ENCODE assay signal across 36 cellular contexts in genomic region chr17:18177137-18177536, GRCh38.
"Had no signal": no experiment of that assay in that cellular context is flagged by ENCODE, and none has a peak within 500 bp of the region (broad histone marks: within the 10 kb centered on the region; RNA-seq: fewer than 3 reads in every experiment).

No MANE protein-coding gene starts in this region.

- FAIRE-seq: astrocyte, bronchial epithelial cell, endometrium, endothelial cell of umbilical vein, frontal cortex had no signal

- ATAC-seq: activated CD4-positive, CD25-positive, alpha-beta regulatory T cell treated with anti-CD3 and anti-CD28 coated beads, Interleukin-2, amount 50 U/mL, for 24 hours; activated CD8-positive, alpha-beta T cell treated with anti-CD3 and anti-CD28 coated beads for 36 hours; activated T-helper 17 cell treated with anti-CD3 and anti-CD28 coated beads, Interleukin-2, amount 50 U/mL, for 72 hours; effector memory CD8-positive, alpha-beta T cell; T-helper 17 cell had no signal

- H3K36me3 Mint-ChIP-seq: activated naive CD8-positive, alpha-beta T cell had no signal

- DNase-seq: activated B cell treated with CpG ODN at 0.5 μM for 24 hours; activated CD4-positive, alpha-beta T cell treated with anti-CD3 and anti-CD28 coated beads for 48 hours; activated CD4-positive, alpha-beta T cell treated with anti-CD3 and anti-CD28 coated beads, Interleukin-2, amount 50 U/mL, for 1 hour; activated CD4-positive, alpha-beta T cell treated with anti-CD3 and anti-CD28 coated beads, Interleukin-2, amount 50 U/mL, for 48 hours; activated CD8-positive, alpha-beta memory T cell treated with anti-CD3 and anti-CD28 coated beads, Interleukin-2, amount 50 U/mL, for 48 hours; activated CD8-positive, alpha-beta T cell treated with anti-CD3 and anti-CD28 coated beads for 36 hours; activated effector memory CD4-positive, alpha-beta T cell treated with Interleukin-2 at 50 U/mL for 16 hours; activated gamma-delta T cell treated with Interleukin-2 at 50 U/mL for 16 hours; activated naive CD4-positive, alpha-beta T cell treated with anti-CD3 and anti-CD28 coated beads, Interleukin-2, amount 50 U/mL, for 16 hours; activated naive CD4-positive, alpha-beta T cell treated with Interleukin-2 at 50 U/mL for 16 hours; activated T-cell treated with anti-CD3 and anti-CD28 coated beads for 4 hours; activated T-cell treated with anti-CD3 and anti-CD28 coated beads, Interleukin-2, amount 50 U/mL, for 24 hours; amniotic stem cell; anterior cingulate cortex; brain microvascular endothelial cell; dermis blood vessel endothelial cell; effector CD4-positive, alpha-beta T cell; effector memory CD8-positive, alpha-beta T cell; esophagus squamous epithelium; head of caudate nucleus; T-helper 1 cell; T-helper 17 cell; T1000; WERI-Rb-1 had no signal

- H3K27ac Mint-ChIP-seq: activated B cell treated with CpG ODN at 0.5 μM for 24 hours; activated CD8-positive, alpha-beta T cell treated with anti-CD3 and anti-CD28 coated beads for 36 hours; activated naive CD8-positive, alpha-beta T cell; activated T-cell treated with anti-CD3 and anti-CD28 coated beads, Interleukin-2, amount 50 U/mL, for 24 hours; activated T-helper 17 cell treated with anti-CD3 and anti-CD28 coated beads, Interleukin-2, amount 50 U/mL, for 72 hours; effector memory CD8-positive, alpha-beta T cell; T-helper 17 cell; T-helper 2 cell treated with Interferon-gamma antibody and Interleukin-4, amounts not matched to agents 5 μg/mL and 100 μg/mL, for 36 hours had no signal

- H3K9me3 Mint-ChIP-seq: activated B cell treated with CpG ODN at 0.5 μM for 24 hours; activated CD8-positive, alpha-beta T cell treated with anti-CD3 and anti-CD28 coated beads for 36 hours; activated T-cell treated with anti-CD3 and anti-CD28 coated beads, Interleukin-2, amount 50 U/mL, for 24 hours; activated T-helper 17 cell treated with anti-CD3 and anti-CD28 coated beads, Interleukin-2, amount 50 U/mL, for 72 hours; central memory CD8-positive, alpha-beta T cell; effector memory CD8-positive, alpha-beta T cell; T-helper 2 cell treated with Interferon-gamma antibody and Interleukin-4, amounts not matched to agents 5 μg/mL and 100 μg/mL, for 36 hours had no signal

- H3K27me3 ChIP-seq: brain microvascular endothelial cell, esophagus squamous epithelium had no signal

- H3K36me3 ChIP-seq: brain microvascular endothelial cell, esophagus squamous epithelium, WERI-Rb-1 had no signal

- H3K4me3 ChIP-seq: coronary artery, esophagus squamous epithelium had no signal

- H3K4me3 Mint-ChIP-seq: activated B cell treated with CpG ODN at 0.5 μM for 24 hours; activated CD8-positive, alpha-beta T cell treated with anti-CD3 and anti-CD28 coated beads for 36 hours; activated naive CD8-positive, alpha-beta T cell; activated T-cell treated with anti-CD3 and anti-CD28 coated beads, Interleukin-2, amount 50 U/mL, for 24 hours; activated T-helper 17 cell treated with anti-CD3 and anti-CD28 coated beads, Interleukin-2, amount 50 U/mL, for 72 hours; central memory CD8-positive, alpha-beta T cell; effector memory CD8-positive, alpha-beta T cell; T-helper 17 cell; T-helper 2 cell treated with Interferon-gamma antibody and Interleukin-4, amounts not matched to agents 5 μg/mL and 100 μg/mL, for 36 hours had no signal

- H3K9me3 ChIP-seq: esophagus squamous epithelium had no signal

- H3K27me3 Mint-ChIP-seq: activated B cell treated with CpG ODN at 0.5 μM for 24 hours; activated CD8-positive, alpha-beta T cell treated with anti-CD3 and anti-CD28 coated beads for 36 hours; activated naive CD8-positive, alpha-beta T cell; activated T-cell treated with anti-CD3 and anti-CD28 coated beads, Interleukin-2, amount 50 U/mL, for 24 hours; activated T-helper 17 cell treated with anti-CD3 and anti-CD28 coated beads, Interleukin-2, amount 50 U/mL, for 72 hours; central memory CD8-positive, alpha-beta T cell; effector memory CD8-positive, alpha-beta T cell; T-helper 17 cell had no signal

- H3K27ac ChIP-seq: brain microvascular endothelial cell, coronary artery, epithelial cell of prostate, esophagus squamous epithelium, WERI-Rb-1 had no signal
